ENCODE assay signal across 8 cellular contexts in the genomic region with DNA sequence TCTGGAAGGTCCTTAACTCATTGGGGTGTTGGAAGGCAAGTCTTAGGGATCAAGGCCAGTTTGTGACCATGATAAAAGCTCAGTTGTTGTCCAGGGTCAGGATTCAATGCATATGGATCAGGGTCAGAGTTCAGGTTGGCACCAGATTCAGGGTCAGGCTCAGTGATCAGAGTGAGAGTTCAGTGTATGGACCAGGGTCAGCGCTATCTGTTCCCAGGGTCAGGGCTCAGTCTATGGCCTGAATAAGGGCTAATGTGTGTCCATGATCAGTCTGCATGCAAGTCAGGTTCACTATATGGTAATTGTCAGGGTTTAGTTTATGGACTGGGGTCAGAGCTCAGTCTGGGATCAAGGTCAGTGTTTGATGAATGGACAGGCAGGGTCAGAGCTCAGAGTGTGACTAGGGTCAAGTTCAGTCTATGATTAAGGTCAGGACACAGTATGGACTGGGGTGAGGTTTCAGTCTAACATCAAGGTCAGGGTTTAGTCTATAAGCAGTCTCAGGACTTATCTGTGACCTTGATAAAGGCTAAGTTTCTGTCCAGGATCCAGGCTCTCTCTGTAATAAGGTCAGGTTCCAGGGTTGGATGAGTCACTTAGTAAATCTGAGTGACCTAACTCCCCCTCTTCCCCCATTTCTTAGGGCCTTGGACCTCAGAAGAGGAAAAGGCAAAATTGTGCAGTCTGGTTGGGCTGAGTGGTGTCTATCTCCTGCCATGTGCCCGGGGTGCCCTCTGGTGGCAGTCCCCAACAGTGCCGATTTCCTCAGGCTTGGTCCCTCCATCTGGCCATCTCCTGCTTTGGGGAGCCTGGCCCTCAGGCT. TPM values are rescaled to one million over a fixed set of nuclear protein-coding genes. Genes with fewer than 3 reads are reported as not detected.
DNase-seq lines count a peak whose midpoint lies in the region; ATAC-seq and TF ChIP-seq lines count a peak whose summit lies in the region.

No MANE protein-coding gene starts in this region.

- H3K4me1 Mint-ChIP-seq in activated CD4-positive, alpha-beta T cell treated with anti-CD3 and anti-CD28 coated beads for 36 hours, result peaks cover 17% of the 10 kb centered on the region
- H3K4me1 Mint-ChIP-seq in chondrocyte (ENCODE audit: low read depth), result peaks cover 2% of the 10 kb centered on the region

- H3K9ac ChIP-seq in liver (ENCODE audit: low read depth in 1 of 2, low read length in 2 of 2), result no peak overlapping the region

- peak; percentile 96 to 98 for TF ChIP-seq RAD21 in liver (IDR thresholded peaks at IDR 0.05)

- H3K9me3 ChIP-seq in liver (ENCODE audit: control insufficient read depth in 4 of 4, low read length in 3 of 4), result no peaks in the 10 kb centered on the region

- H3K27me3 ChIP-seq in liver (ENCODE audit: control insufficient read depth in 4 of 4, insufficient read depth in 4 of 4, low read length in 3 of 4), result no peaks in the 10 kb centered on the region

- 24% methylated on average over 3 of the region's 3 CpGs for WGBS in liver

- H3K36me3 Mint-ChIP-seq in activated CD4-positive, alpha-beta T cell treated with anti-CD3 and anti-CD28 coated beads for 36 hours (ENCODE audit: low read depth), result no peaks in the 10 kb centered on the region
- no peaks in the 10 kb centered on the region for H3K36me3 Mint-ChIP-seq in chondrocyte (ENCODE audit: low read depth)

- H3K27ac Mint-ChIP-seq in activated CD4-positive, alpha-beta T cell treated with anti-CD3 and anti-CD28 coated beads for 36 hours, result no peak overlapping the region
- H3K27ac Mint-ChIP-seq in chondrocyte (ENCODE audit: unreplicated experiment), result no peak overlapping the region

- CTCF ChIA-PET in HEK293T (lab: Yijun Ruan, JAX), result interaction anchor here (0.6 to 6.1 kb wide), 12 partner anchors 11 to 194 kb away, joined by 3 to 82 read pairs (median 6); no protein-coding TSS in a partner anchor
- CTCF ChIA-PET in activated CD4-positive, alpha-beta T cell treated with anti-CD3 and anti-CD28 coated beads for 36 hours (lab: Charles Lee), result interaction anchor here (0.6 to 6.3 kb wide), 18 partner anchors 33 to 220 kb away, joined by 3 to 115 read pairs (median 4); partner anchors contain the start of genes ATPAF1 and MKNK1

- peaks cover 33% of the 10 kb centered on the region for H3K27me3 Mint-ChIP-seq in activated CD4-positive, alpha-beta T cell treated with anti-CD3 and anti-CD28 coated beads for 36 hours
- peaks cover 45% of the 10 kb centered on the region for H3K27me3 Mint-ChIP-seq in chondrocyte (ENCODE audit: low read depth)

- POLR2A ChIA-PET in HEK293T (lab: Yijun Ruan, JAX), result interaction anchor here (2.0 kb wide), 1 partner anchor 40 kb away, joined by 8 read pairs; no protein-coding TSS in a partner anchor
- POLR2A ChIA-PET in activated CD4-positive, alpha-beta T cell treated with anti-CD3 and anti-CD28 coated beads for 36 hours (lab: Charles Lee), result no interaction called here

- DNase-seq in DMS153 treated with DMSO at 0.1 percent for 48 hours (lab: John Stamatoyannopoulos, UW; ENCODE audit: unreplicated experiment) (peak; percentile 91), HEK293T (ENCODE audit: extremely low spot score) (peak; percentile 85), NCI-H345 (lab: John Stamatoyannopoulos, UW) (peak; percentile 78), chondrocyte (ENCODE audit: low spot score) (no peak)
- peak; percentile 89 for DNase-seq in activated CD4-positive, alpha-beta T cell treated with anti-CD3 and anti-CD28 coated beads for 36 hours
- peak; percentile 47 to 50 (median 49) for DNase-seq in stimulated activated CD4-positive, alpha-beta T cell treated with anti-CD3 and anti-CD28 coated beads, TNF-alpha, amount 100 ng/mL, for 4 hours (ENCODE audit: low read depth in 3 of 3)

- H3K4me3 Mint-ChIP-seq in activated CD4-positive, alpha-beta T cell treated with anti-CD3 and anti-CD28 coated beads for 36 hours, result no peak overlapping the region
- no peak overlapping the region for H3K4me3 Mint-ChIP-seq in chondrocyte (ENCODE audit: unreplicated experiment)

- H3K9me3 Mint-ChIP-seq in activated CD4-positive, alpha-beta T cell treated with anti-CD3 and anti-CD28 coated beads for 36 hours (ENCODE audit: low read depth), result no peaks in the 10 kb centered on the region
- no peaks in the 10 kb centered on the region for H3K9me3 Mint-ChIP-seq in chondrocyte (ENCODE audit: low read depth)

- TF ChIP-seq CTCF in chondrocyte (IDR thresholded peaks at IDR 0.05), result peak; percentile 90
- peak; percentile 91 for TF ChIP-seq CTCF in liver (IDR thresholded peaks at IDR 0.05; ENCODE audit: low read depth, low read length, missing input control)

- peaks cover 0 to 17% (median 11%) of the 10 kb centered on the region in 4 donors for H3K4me1 ChIP-seq in liver (ENCODE audit: control insufficient read depth in 4 of 4, insufficient read depth in 4 of 4, low read length in 3 of 4)

- no peak overlapping the region for H3K4me3 ChIP-seq in liver (ENCODE audit: low read depth in 1 of 3, low read length in 3 of 3)

- H3K27ac ChIP-seq in liver (ENCODE audit: low read depth in 1 of 2, low read length in 2 of 2), result no peak overlapping the region

- H3K36me3 ChIP-seq in liver (ENCODE audit: control insufficient read depth in 4 of 4, insufficient read depth in 3 of 4, low read depth in 1 of 4, low read length in 3 of 4), result no peaks in the 10 kb centered on the region

- ATAC-seq in activated CD4-positive, alpha-beta T cell treated with anti-CD3 and anti-CD28 coated beads for 36 hours, result peak; percentile 73
- ATAC-seq in HG03095 (IDR thresholded peaks at IDR 0.05; ENCODE audit: unreplicated experiment), result no peak

- intact Hi-C loops in activated CD4-positive, alpha-beta T cell treated with anti-CD3 and anti-CD28 coated beads for 36 hours (cut with DNase I, micrococcal nuclease), result loop anchor here (1.0 kb wide), 4 partner anchors 50 to 121 kb away; no protein-coding TSS in a partner anchor

TF ChIP-seq in HEK293T, 16 proteins besides CTCF, POLR2A, EP300 and RAD21:
- TF ChIP-seq BHLHE40 (IDR thresholded peaks at IDR 0.05; ENCODE audit: borderline replicate concordance), result no peak
- TF ChIP-seq FOXM1 (IDR thresholded peaks at IDR 0.05; ENCODE audit: borderline replicate concordance), result no peak
- no peak for TF ChIP-seq ZNF384 (IDR thresholded peaks at IDR 0.05)
- no peak for TF ChIP-seq CTBP1 (IDR thresholded peaks at IDR 0.05; ENCODE audit: borderline replicate concordance)
- TF ChIP-seq TARDBP (IDR thresholded peaks at IDR 0.05), result no peak
- no peak for TF ChIP-seq SUZ12 (IDR thresholded peaks at IDR 0.05)
- no peak for TF ChIP-seq HDGF (IDR thresholded peaks at IDR 0.05; ENCODE audit: borderline replicate concordance)

TF ChIP-seq in liver, 16 proteins besides CTCF, POLR2A, EP300 and RAD21:
- no peak for TF ChIP-seq FOXA2 (IDR thresholded peaks at IDR 0.05)
- no peak for TF ChIP-seq JUND (IDR thresholded peaks at IDR 0.05)
- TF ChIP-seq, protein P1, sequence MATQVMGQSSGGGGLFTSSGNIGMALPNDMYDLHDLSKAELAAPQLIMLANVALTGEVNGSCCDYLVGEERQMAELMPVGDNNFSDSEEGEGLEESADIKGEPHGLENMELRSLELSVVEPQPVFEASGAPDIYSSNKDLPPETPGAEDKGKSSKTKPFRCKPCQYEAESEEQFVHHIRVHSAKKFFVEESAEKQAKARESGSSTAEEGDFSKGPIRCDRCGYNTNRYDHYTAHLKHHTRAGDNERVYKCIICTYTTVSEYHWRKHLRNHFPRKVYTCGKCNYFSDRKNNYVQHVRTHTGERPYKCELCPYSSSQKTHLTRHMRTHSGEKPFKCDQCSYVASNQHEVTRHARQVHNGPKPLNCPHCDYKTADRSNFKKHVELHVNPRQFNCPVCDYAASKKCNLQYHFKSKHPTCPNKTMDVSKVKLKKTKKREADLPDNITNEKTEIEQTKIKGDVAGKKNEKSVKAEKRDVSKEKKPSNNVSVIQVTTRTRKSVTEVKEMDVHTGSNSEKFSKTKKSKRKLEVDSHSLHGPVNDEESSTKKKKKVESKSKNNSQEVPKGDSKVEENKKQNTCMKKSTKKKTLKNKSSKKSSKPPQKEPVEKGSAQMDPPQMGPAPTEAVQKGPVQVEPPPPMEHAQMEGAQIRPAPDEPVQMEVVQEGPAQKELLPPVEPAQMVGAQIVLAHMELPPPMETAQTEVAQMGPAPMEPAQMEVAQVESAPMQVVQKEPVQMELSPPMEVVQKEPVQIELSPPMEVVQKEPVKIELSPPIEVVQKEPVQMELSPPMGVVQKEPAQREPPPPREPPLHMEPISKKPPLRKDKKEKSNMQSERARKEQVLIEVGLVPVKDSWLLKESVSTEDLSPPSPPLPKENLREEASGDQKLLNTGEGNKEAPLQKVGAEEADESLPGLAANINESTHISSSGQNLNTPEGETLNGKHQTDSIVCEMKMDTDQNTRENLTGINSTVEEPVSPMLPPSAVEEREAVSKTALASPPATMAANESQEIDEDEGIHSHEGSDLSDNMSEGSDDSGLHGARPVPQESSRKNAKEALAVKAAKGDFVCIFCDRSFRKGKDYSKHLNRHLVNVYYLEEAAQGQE (IDR thresholded peaks at IDR 0.05), result no peak
- TF ChIP-seq TAF1 (conservative IDR thresholded peaks at IDR 0.05), result no peak
- TF ChIP-seq RXRA (IDR thresholded peaks at IDR 0.05), result peak; percentile 41 to 57
- no peak for TF ChIP-seq YY1 (IDR thresholded peaks at IDR 0.05)
- no peak for TF ChIP-seq EGR1 (IDR thresholded peaks at IDR 0.05; ENCODE audit: low read depth in 2 of 2)
- TF ChIP-seq GABPA (IDR thresholded peaks at IDR 0.05 in 1 of 2, conservative IDR thresholded peaks at IDR 0.05 in 1 of 2), result no peak
- TF ChIP-seq HNF4A (conservative IDR thresholded peaks at IDR 0.05), result peak; percentile 67 to 79
- TF ChIP-seq NR2F2 (IDR thresholded peaks at IDR 0.05), result peak; percentile 81

RNA-seq across cellular contexts. Expression of gene KNCN, which starts 23.8 kb away (rescaled TPM):
- not detected for total RNA-seq in activated CD4-positive, alpha-beta T cell treated with anti-CD3 and anti-CD28 coated beads for 36 hours
- not detected in 3 replicates for total RNA-seq in chondrocyte
- total RNA-seq in liver, result not detected
- not detected for polyA plus RNA-seq in liver

RNA-seq across cellular contexts. Expression of gene DMBX1, which starts 38.0 kb away (rescaled TPM):
- total RNA-seq in activated CD4-positive, alpha-beta T cell treated with anti-CD3 and anti-CD28 coated beads for 36 hours, result under 1 TPM in 1 of 2 experiments, not detected in 1; 0.05 TPM
- total RNA-seq in chondrocyte (not detected in 3 replicates), liver (not detected)
- not detected for polyA plus RNA-seq in liver
